ENCODE assay signal across 19 cellular contexts in genomic region chr2:182422864-182423263, GRCh38. TPM values are rescaled to one million over a fixed set of nuclear protein-coding genes. Genes with fewer than 3 reads are reported as not detected.
DNase-seq lines count a peak whose midpoint lies in the region; ATAC-seq, FAIRE-seq and TF ChIP-seq lines count a peak whose summit lies in the region.
"Had no signal": no experiment of that assay in that cellular context is flagged by ENCODE, and none has a peak within 500 bp of the region (broad histone marks: within the 10 kb centered on the region; RNA-seq: fewer than 3 reads in every experiment).

No MANE protein-coding gene starts in this region.

- H3K4me3 ChIP-seq in coronary artery (peak overlapping the region; percentile 76), kidney (ENCODE audit: low read length in 2 of 2) (peak overlapping the region; percentile 28 to 68), stomach (peak overlapping the region in 1 of 4 donors; percentile 41)
- H3K4me3 ChIP-seq: A549; BLaER1 treated with 17β-estradiol and CSF1 and Interleukin-3, amounts not matched to agents 10 nM and 100 nM had no signal

- no peak overlapping the region for H2BK20ac ChIP-seq in H9 (ENCODE audit: low read depth, low read length, poor library complexity, severe bottlenecking)

- no peaks in the 10 kb centered on the region; a peak in 1 of 4 replicates for H3K4me1 Mint-ChIP-seq in H9
- H3K4me1 Mint-ChIP-seq in endothelial cell (ENCODE audit: unreplicated experiment): peaks cover 23% of the 10 kb centered on the region
- H3K4me1 Mint-ChIP-seq: CD8-positive, alpha-beta memory T cell had no signal

- H3K36me3 ChIP-seq in kidney (ENCODE audit: control insufficient read depth in 1 of 2, insufficient read depth in 2 of 2, low read length in 2 of 2) (no peaks in the 10 kb centered on the region), stomach (no peaks in the 10 kb centered on the region)
- H3K36me3 ChIP-seq: BLaER1 treated with 17β-estradiol and CSF1 and Interleukin-3, amounts not matched to agents 10 nM and 100 nM had no signal

- H3K27ac Mint-ChIP-seq in H9 (no peak overlapping the region), endothelial cell (ENCODE audit: unreplicated experiment) (no peak overlapping the region)

- no peak overlapping the region for H2BK5ac ChIP-seq in H9 (ENCODE audit: insufficient read length, low read length)

- H4K5ac ChIP-seq in H9 (ENCODE audit: insufficient read length, low read depth, low read length): no peak overlapping the region

- TF ChIP-seq POLR2A in stomach (IDR thresholded peaks at IDR 0.05): no peak

- no peak for FAIRE-seq in kidney (lab: Jason Lieb, UNC)
- FAIRE-seq: A549, GM12892, H54 had no signal

- no peaks in the 10 kb centered on the region for H3K79me1 ChIP-seq in H9 (ENCODE audit: insufficient read depth, low read depth, low read length, poor library complexity, severe bottlenecking)

- no peak overlapping the region for H2BK15ac ChIP-seq in H9 (ENCODE audit: low read depth, low read length)

- no peak overlapping the region for H3K4ac ChIP-seq in H9 (ENCODE audit: low read depth, low read length)

- H3K36me3 Mint-ChIP-seq in H9 (ENCODE audit: insufficient read depth in 1 of 3, low read depth in 3 of 3) (no peaks in the 10 kb centered on the region), endothelial cell (ENCODE audit: low read depth, unreplicated experiment) (no peaks in the 10 kb centered on the region)
- H3K36me3 Mint-ChIP-seq: CD8-positive, alpha-beta memory T cell had no signal

- no peaks in the 10 kb centered on the region for H3K9me3 Mint-ChIP-seq in H9
- no peaks in the 10 kb centered on the region for H3K9me3 Mint-ChIP-seq in endothelial cell (ENCODE audit: unreplicated experiment)

- no peak overlapping the region for H4K91ac ChIP-seq in H9 (ENCODE audit: insufficient read length, low read depth, low read length)

- H3T11ph ChIP-seq in H9 (ENCODE audit: low read length): no peak overlapping the region

- H3K18ac ChIP-seq in H9 (ENCODE audit: insufficient read length, low read depth, low read length): no peak overlapping the region

- no peak overlapping the region for H2AK5ac ChIP-seq in H9 (ENCODE audit: insufficient read length, low read length)

- H4K20me1 ChIP-seq in H9 (ENCODE audit: control insufficient read depth, insufficient read depth, insufficient read length): no peaks in the 10 kb centered on the region
- H4K20me1 ChIP-seq: BLaER1 treated with 17β-estradiol and CSF1 and Interleukin-3, amounts not matched to agents 10 nM and 100 nM had no signal

- H3K4me1 ChIP-seq in kidney (ENCODE audit: control insufficient read depth in 1 of 2, insufficient read depth in 1 of 2, low read depth in 1 of 2, low read length in 2 of 2) (no peaks in the 10 kb centered on the region), stomach (peaks cover 0 to 4% (median 0%) of the 10 kb centered on the region in 4 donors), H9 (ENCODE audit: insufficient read depth, low read length) (no peaks in the 10 kb centered on the region)
- H3K4me1 ChIP-seq: BLaER1 treated with 17β-estradiol and CSF1 and Interleukin-3, amounts not matched to agents 10 nM and 100 nM had no signal

- no peak overlapping the region for H3K4me2 ChIP-seq in H9 (ENCODE audit: insufficient read depth, insufficient read length, low read length)
- H3K4me2 ChIP-seq: A549; BLaER1 treated with 17β-estradiol and CSF1 and Interleukin-3, amounts not matched to agents 10 nM and 100 nM; KMS-11 had no signal

- H4K8ac ChIP-seq in H9 (replicated peaks; ENCODE audit: insufficient read length, low read depth, low read length): no peak overlapping the region

- no peak for TF ChIP-seq CTCF in coronary artery (IDR thresholded peaks at IDR 0.05)
- TF ChIP-seq CTCF in kidney (IDR thresholded peaks at IDR 0.05; ENCODE audit: borderline replicate concordance, extremely low read depth, insufficient read depth): no peak
- TF ChIP-seq CTCF in stomach (IDR thresholded peaks at IDR 0.05): no peak
- TF ChIP-seq CTCF in H9 (conservative IDR thresholded peaks at IDR 0.05): no peak
- no peak for TF ChIP-seq CTCF in endothelial cell (IDR thresholded peaks at IDR 0.05; ENCODE audit: unreplicated experiment)

- H3K27ac ChIP-seq in coronary artery (peak overlapping the region in 1 of 2 donors; percentile 59), kidney (ENCODE audit: low read depth in 2 of 2, low read length in 2 of 2) (peak overlapping the region in 1 of 2 donors; percentile 28), stomach (peak overlapping the region in 3 of 5 donors; percentile 45 to 83 (median 68)), H9 (ENCODE audit: insufficient read length, low read depth, low read length) (no peak overlapping the region)
- H3K27ac ChIP-seq: A549; BLaER1 treated with 17β-estradiol and CSF1 and Interleukin-3, amounts not matched to agents 10 nM and 100 nM; KMS-11 had no signal

- H3K4me3 Mint-ChIP-seq in H9: no peak overlapping the region
- H3K4me3 Mint-ChIP-seq in endothelial cell (ENCODE audit: unreplicated experiment): no peak overlapping the region
- H3K4me3 Mint-ChIP-seq: CD8-positive, alpha-beta memory T cell had no signal

- H2BK120ac ChIP-seq in H9 (ENCODE audit: low read depth, low read length, poor library complexity, severe bottlenecking): no peak overlapping the region

- H2BK12ac ChIP-seq in H9 (ENCODE audit: insufficient read length, low read depth, low read length): no peak overlapping the region

- H3K9me3 ChIP-seq in kidney (ENCODE audit: control insufficient read depth in 1 of 2, low read length in 2 of 2) (no peaks in the 10 kb centered on the region), stomach (no peaks in the 10 kb centered on the region), H9 (ENCODE audit: control insufficient read depth, low read depth, low read length) (no peaks in the 10 kb centered on the region)
- H3K9me3 ChIP-seq: A549; BLaER1 treated with 17β-estradiol and CSF1 and Interleukin-3, amounts not matched to agents 10 nM and 100 nM had no signal

- H3K9ac ChIP-seq in kidney (ENCODE audit: low read length in 2 of 2) (peak overlapping the region in 1 of 2 donors; percentile 40), H9 (ENCODE audit: extremely low read depth, insufficient read length, low read length) (no peak overlapping the region)
- H3K9ac ChIP-seq: BLaER1 treated with 17β-estradiol and CSF1 and Interleukin-3, amounts not matched to agents 10 nM and 100 nM; KMS-11 had no signal

- no peak overlapping the region for H3K23ac ChIP-seq in H9 (ENCODE audit: insufficient read length, low read depth, low read length)

- no peak for ATAC-seq in GM21423 (IDR thresholded peaks at IDR 0.05; ENCODE audit: unreplicated experiment)
- ATAC-seq: A549 had no signal

- H3K27me3 Mint-ChIP-seq in H9 (ENCODE audit: low read depth): no peaks in the 10 kb centered on the region
- no peaks in the 10 kb centered on the region for H3K27me3 Mint-ChIP-seq in endothelial cell (ENCODE audit: unreplicated experiment)
- H3K27me3 Mint-ChIP-seq: CD8-positive, alpha-beta memory T cell had no signal

- H3K27me3 ChIP-seq in stomach (no peaks in the 10 kb centered on the region), H9 (ENCODE audit: insufficient read depth, low read length) (no peaks in the 10 kb centered on the region)
- H3K27me3 ChIP-seq: BLaER1 treated with 17β-estradiol and CSF1 and Interleukin-3, amounts not matched to agents 10 nM and 100 nM had no signal

- DNase-seq in NCI-H446 (lab: John Stamatoyannopoulos, UW): peak; percentile 47 to 66
- no peak for DNase-seq in coronary artery (ENCODE audit: low spot score)
- no peak for DNase-seq in kidney
- DNase-seq in stomach: no peak
- no peak for DNase-seq in NCI-H510A (lab: John Stamatoyannopoulos, UW)
- DNase-seq in H9: no peak
- no peak for DNase-seq in endothelial cell (ENCODE audit: low spot score)
- DNase-seq: CD8-positive, alpha-beta memory T cell; GF-D8; NCI-H1092; NCI-H146; NCI-H526 treated with DMSO at 0.1 percent for 48 hours; SIG-M5 had no signal

- no peak overlapping the region for H3K14ac ChIP-seq in H9 (ENCODE audit: insufficient read depth, low read length)

- H2AFZ ChIP-seq in H9 (ENCODE audit: low read length): no peak overlapping the region

- no peaks in the 10 kb centered on the region for H3K79me2 ChIP-seq in H9 (ENCODE audit: insufficient read depth, low read length)

- H3K56ac ChIP-seq in H9 (ENCODE audit: insufficient read length, low read depth, low read length): no peak overlapping the region

- intact Hi-C loops in kidney (cut with DNase I) (no loop called here), stomach (cut with DNase I; ENCODE audit: low total_unique reads) (no loop called here)

- WGBS in stomach, 5 donors: 69 to 84% (median 79%) methylated on average over 3 of the region's 3 CpGs
- no CpG with 5 or more reads among the region's 3 CpGs for WGBS in H9 (ENCODE audit: extremely low coverage, insufficient read length, low lambda C conversion rate)

- no peaks in the 10 kb centered on the region for H3K23me2 ChIP-seq in H9 (ENCODE audit: insufficient read length, low read depth, low read length, poor library complexity, severe bottlenecking)

- TF ChIP-seq EP300 in stomach (IDR thresholded peaks at IDR 0.05): no peak

RNA-seq across cellular contexts. Expression of gene PDE1A, which starts 4.0 kb away (rescaled TPM):
- total RNA-seq in kidney: 70.5 TPM
- 40.4 TPM for polyA plus RNA-seq in kidney (ENCODE audit: insufficient read depth, low read depth, low replicate concordance)
- 10 to 100 TPM in 2 of 5 donors, 1 to 10 TPM in 1, under 1 TPM in 1, not detected in 1; 0.58 to 33.6 (median 7.1) TPM for total RNA-seq in stomach
- 10 to 100 TPM in 2 of 3 donors, 1 to 10 TPM in 1; 2.5 to 25.8 (median 17.2) TPM for polyA plus RNA-seq in stomach
- 0.11 TPM in 1 of 2 replicates, not detected in the other for total RNA-seq in H9 (2021)
- 21.6 TPM for total RNA-seq in endothelial cell (ENCODE audit: unreplicated experiment)
- total RNA-seq: CD8-positive, alpha-beta memory T cell had no signal
- polyA plus RNA-seq: CD8-positive, alpha-beta memory T cell had no signal

Comparison
In these comparisons a context has a peak if more than half of its experiments do, and no peak if none do; other contexts are left out.
1. DNase-seq: peak in NCI-H446 (2 of 2); none in coronary artery (single experiment), kidney (single experiment), stomach (single experiment), NCI-H510A (single experiment), H9 (single experiment) and endothelial cell (single experiment).